8 cellular contexts compared by ENCODE assay signal in genomic region chrX:151564035-151564434, GRCh38. TPM values are rescaled to one million over a fixed set of nuclear protein-coding genes. Genes with fewer than 3 reads are reported as not detected.
"Had no signal": no experiment of that assay in that cellular context is flagged by ENCODE, and none has a peak within 500 bp of the region (broad histone marks: within the 10 kb centered on the region; RNA-seq: fewer than 3 reads in every experiment).

No MANE protein-coding gene starts in this region.

- DNase-seq: H9, HCEC 1CT, IMR-90 had no signal

- ATAC-seq: GM23338 had no signal

- H3K4me3 Mint-ChIP-seq: GM23338, H9 had no signal

- H3K4me1 Mint-ChIP-seq: GM23338, H9 had no signal

- H3K4me3 ChIP-seq: GM23338 had no signal

- H3K27ac Mint-ChIP-seq: GM23338, H9 had no signal

- FAIRE-seq: H1, H54, HTR-8/SVneo had no signal

- H3K4me2 ChIP-seq: GM23338 had no signal

- H2AFZ ChIP-seq: GM23338 had no signal

RNA-seq across cellular contexts. Expression of gene PASD1, which starts 0.6 kb away (rescaled TPM):
- total RNA-seq: H9, HT-29, IMR-90 had no signal
- polyA plus RNA-seq: GM23338, IMR-90 had no signal
